Comparison of ENCODE assay signal across 20 cellular contexts in the genomic region with DNA sequence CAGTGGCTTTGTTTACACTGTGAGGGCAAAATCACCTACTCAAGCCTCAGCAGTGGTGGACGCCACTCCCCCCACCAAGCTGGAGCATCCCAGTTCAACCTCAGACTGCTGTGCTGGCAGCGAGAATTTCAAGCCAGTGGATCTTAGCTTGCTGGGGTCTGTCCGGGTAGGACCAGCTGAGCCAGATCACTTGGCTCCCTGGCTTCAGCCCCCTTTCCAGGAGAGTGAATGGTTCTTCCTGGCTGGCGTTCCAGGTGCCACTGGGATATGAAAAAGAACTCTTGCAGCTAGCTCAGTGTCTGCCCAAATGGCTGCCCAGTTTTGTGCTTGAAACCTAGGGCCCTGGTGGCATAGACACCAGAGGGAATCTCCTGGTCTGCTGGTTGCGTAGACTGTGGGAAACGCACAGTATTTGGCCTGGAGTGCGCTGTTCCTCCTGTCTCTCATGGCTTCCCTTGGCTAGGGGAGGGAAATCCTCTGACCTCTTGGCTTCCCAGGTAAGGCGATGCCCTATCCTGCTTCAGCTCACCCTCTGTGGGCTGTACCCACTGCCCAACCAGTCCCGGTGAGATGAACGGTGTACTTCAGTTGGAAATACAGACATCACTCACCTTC.
DNase-seq lines count a peak whose midpoint lies in the region; ATAC-seq, FAIRE-seq and TF ChIP-seq lines count a peak whose summit lies in the region.
"Had no signal": no experiment of that assay in that cellular context is flagged by ENCODE, and none has a peak within 500 bp of the region (broad histone marks: within the 10 kb centered on the region; RNA-seq: fewer than 3 reads in every experiment).

No MANE protein-coding gene starts in this region.

- CTCF ChIA-PET in HepG2 (lab: Yijun Ruan, JAX; ENCODE audit: low intra/inter-chr PET ratio, low total read pairs), result no interaction called here

- H3K27ac ChIP-seq in HepG2 (ENCODE audit: extremely low read length, insufficient read depth, low read length) (no peak overlapping the region), right lobe of liver (no peak overlapping the region), spleen (no peak overlapping the region)
- H3K27ac ChIP-seq: 22Rv1, BLaER1, C4-2B, GM23248 had no signal

- H2AFZ ChIP-seq in HepG2 (ENCODE audit: low read length), result no peak overlapping the region
- H2AFZ ChIP-seq: GM23248 had no signal

- TF ChIP-seq CTCF in HepG2 (CRISPR knock-in tag; IDR thresholded peaks at IDR 0.05), result no peak
- no peak for TF ChIP-seq CTCF in right lobe of liver (IDR thresholded peaks at IDR 0.05)
- no peak for TF ChIP-seq CTCF in spleen (IDR thresholded peaks at IDR 0.05 in 8 of 11, conservative IDR thresholded peaks at IDR 0.05 in 3 of 11)

- in situ Hi-C loops in HepG2 (cut with HindIII; ENCODE audit: extremely low pct_ligation_motif_present, low pct_unique_long_range_greater_than_20kb), result no loop called here

- ATAC-seq in HepG2 (peak; percentile 70), right lobe of liver (no peak), GM19324 (IDR thresholded peaks at IDR 0.05; ENCODE audit: low FRiP score, unreplicated experiment) (no peak)
- ATAC-seq: CD8-positive, alpha-beta T cell had no signal

- no peak for TF ChIP-seq POLR2A in HepG2 (IDR thresholded peaks at IDR 0.05; ENCODE audit: insufficient read depth in 1 of 2, low read depth in 2 of 2, low read length in 2 of 2)
- TF ChIP-seq POLR2A in right lobe of liver (IDR thresholded peaks at IDR 0.05), result no peak
- no peak for TF ChIP-seq POLR2A in spleen (IDR thresholded peaks at IDR 0.05)

- H3K9me3 ChIP-seq in HepG2 (ENCODE audit: low read length) (peaks cover 15% of the 10 kb centered on the region; the same call in 1 of the 2 replicates), right lobe of liver (no peaks in the 10 kb centered on the region), spleen (peaks cover 0 to 4% (median 0%) of the 10 kb centered on the region in 8 donors)
- H3K9me3 ChIP-seq: BLaER1, Caco-2 had no signal

- peak; percentile 18 for DNase-seq in NCI-H510A (lab: John Stamatoyannopoulos, UW)
- DNase-seq in NCI-H510A treated with DMSO at 0.1 percent for 48 hours (lab: John Stamatoyannopoulos, UW), result no peak
- DNase-seq in HepG2 (ENCODE audit: low spot score), result peak; percentile 5
- no peak for DNase-seq in right lobe of liver
- DNase-seq in spleen, result peak; percentile 52
- DNase-seq: Caco-2; CD4-positive, CD25-positive, alpha-beta regulatory T cell; CD8-positive, alpha-beta T cell; DMS153; DND-41; GM23248; H7; HCEC 1CT had no signal

- H4K20me1 ChIP-seq in HepG2 (ENCODE audit: insufficient read depth, low read length), result no peaks in the 10 kb centered on the region
- H4K20me1 ChIP-seq: BLaER1 had no signal

- H3K27me3 ChIP-seq in HepG2 (ENCODE audit: control insufficient read depth in 1 of 2, insufficient read depth in 2 of 2, low read length in 2 of 2) (no peaks in the 10 kb centered on the region; a peak in 1 of 5 replicates), right lobe of liver (no peaks in the 10 kb centered on the region), spleen (replicated peaks in 1 of 7) (no peaks in the 10 kb centered on the region)
- H3K27me3 ChIP-seq: BLaER1 had no signal

- peak; percentile 43 for FAIRE-seq in HepG2 (lab: Jason Lieb, UNC)
- FAIRE-seq: A204.1, GM12892, H1 had no signal

- H3K4me1 ChIP-seq in HepG2 (ENCODE audit: insufficient read depth, low read length), result peaks cover 6% of the 10 kb centered on the region; the same call in 1 of the 2 replicates
- no peaks in the 10 kb centered on the region for H3K4me1 ChIP-seq in right lobe of liver
- no peaks in the 10 kb centered on the region for H3K4me1 ChIP-seq in spleen
- H3K4me1 ChIP-seq: BLaER1, Caco-2 had no signal

- intact Hi-C loops in HepG2 (cut with micrococcal nuclease; ENCODE audit: unreplicated experiment), result no loop called here
- intact Hi-C loops in right lobe of liver (cut with DNase I), result no loop called here
- intact Hi-C loops in spleen (cut with DNase I; ENCODE audit: low total_unique reads), result no loop called here

- no TSS peak for BruUV-seq in HepG2 (replicated peaks; lab: Mats Ljungman, UMichigan)

- TF ChIP-seq EP300 in HepG2 (IDR thresholded peaks at IDR 0.05; ENCODE audit: low read depth in 2 of 2, low read length in 2 of 2) (no peak), HepG2 (CRISPR knock-in tag; IDR thresholded peaks at IDR 0.05; ENCODE audit: borderline replicate concordance) (no peak)

- H3K79me2 ChIP-seq in HepG2 (ENCODE audit: insufficient read depth, low read length), result no peaks in the 10 kb centered on the region

- WGBS in HepG2 (ENCODE audit: low lambda C conversion rate), result 38% methylated on average over 6 of the region's 10 CpGs
- WGBS in right lobe of liver (ENCODE audit: insufficient coverage, low coverage, low lambda C conversion rate, missing lambda C conversion rate), result 89% methylated on average over 4 of the region's 10 CpGs
- WGBS in spleen, 5 donors, result 79 to 87% (median 85%) methylated on average over 7 to 10 of the region's 10 CpGs

- POLR2A ChIA-PET in HepG2 (lab: Yijun Ruan, JAX), result no interaction called here

- no peaks in the 10 kb centered on the region for H3K36me3 ChIP-seq in HepG2 (replicated peaks in 1 of 2; ENCODE audit: control insufficient read depth in 1 of 2, insufficient read depth in 2 of 2, low read length in 2 of 2)
- no peaks in the 10 kb centered on the region for H3K36me3 ChIP-seq in right lobe of liver
- H3K36me3 ChIP-seq in spleen, result no peaks in the 10 kb centered on the region
- H3K36me3 ChIP-seq: BLaER1 had no signal

- no peak overlapping the region for H3K4me2 ChIP-seq in HepG2 (ENCODE audit: low read depth, low read length)
- H3K4me2 ChIP-seq: BLaER1 had no signal

- H3K4me3 ChIP-seq in HepG2 (replicated peaks in 1 of 3; ENCODE audit: insufficient read depth in 1 of 3, low read depth in 2 of 3, low read length in 3 of 3), result no peak overlapping the region
- H3K4me3 ChIP-seq in right lobe of liver, result no peak overlapping the region
- no peak overlapping the region for H3K4me3 ChIP-seq in spleen
- H3K4me3 ChIP-seq: BLaER1, GM23248 had no signal

- no peak overlapping the region for H3K9ac ChIP-seq in HepG2 (ENCODE audit: insufficient read depth, low read depth, low read length)
- H3K9ac ChIP-seq: BLaER1, GM23248 had no signal

- no peak for TF ChIP-seq RAD21 in HepG2 (CRISPR knock-in tag; IDR thresholded peaks at IDR 0.05)

TF ChIP-seq in HepG2, 621 proteins besides CTCF, POLR2A, EP300 and RAD21:
- TF ChIP-seq FOXA1 (IDR thresholded peaks at IDR 0.05), result no peak
- TF ChIP-seq FOXA1 (CRISPR knock-in tag; IDR thresholded peaks at IDR 0.05), result peak; percentile 18; the same call in 1 of the 2 replicates
- TF ChIP-seq SALL1 (CRISPR knock-in tag; IDR thresholded peaks at IDR 0.05), result 0 out of 2 replicates have a peak, but pooled peaks have one; percentile 9
- no peak for TF ChIP-seq EZH2 (conservative IDR thresholded peaks at IDR 0.05; ENCODE audit: low read depth, low read length)
- no peak for TF ChIP-seq ZFY (CRISPR knock-in tag; IDR thresholded peaks at IDR 0.05)
- TF ChIP-seq ZMYM4 (CRISPR knock-in tag; IDR thresholded peaks at IDR 0.05), result 0 out of 2 replicates have a peak, but pooled peaks have one; percentile 9

Comparison
In these comparisons a context has a peak if more than half of its experiments do, and no peak if none do; other contexts are left out.
1. DNase-seq: peak in NCI-H510A (single experiment), HepG2 (single experiment) and spleen (single experiment); none in NCI-H510A treated with DMSO at 0.1 percent for 48 hours (single experiment) and right lobe of liver (0 of 3).